Comparison of ENCODE assay signal across 22 cellular contexts in genomic region chr1:231188072-231188471, GRCh38. TPM values are rescaled to one million over a fixed set of nuclear protein-coding genes. Genes with fewer than 3 reads are reported as not detected.
A peak's percentile ranks its signal among the peaks of the same experiment; 100 is the strongest.
DNase-seq lines count a peak whose midpoint lies in the region; TF ChIP-seq lines count a peak whose summit lies in the region.
"Had no signal": no experiment of that assay in that cellular context is flagged by ENCODE, and none has a peak within 500 bp of the region (broad histone marks: within the 10 kb centered on the region; RNA-seq: fewer than 3 reads in every experiment).

No MANE protein-coding gene starts in this region.

- intact Hi-C loops in dorsolateral prefrontal cortex (cut with DNase I) = loop anchor here in 1 of 2 donors (2.0 kb wide), 1 partner anchor 65 kb away; no protein-coding TSS in a partner anchor
- intact Hi-C loops in Caco-2 (cut with micrococcal nuclease; ENCODE audit: unreplicated experiment) = no loop called here

- H3K4me3 ChIP-seq in dorsolateral prefrontal cortex (peak overlapping the region in 34 of 59 donors; percentile 4 to 54 (median 33)), mesendoderm (ENCODE audit: low read length) (no peak overlapping the region), Caco-2 (ENCODE audit: low read depth, low read length) (no peak overlapping the region)
- H3K4me3 ChIP-seq: MG63 had no signal

- peaks cover 9% of the 10 kb centered on the region for H3K9me3 ChIP-seq in Caco-2
- H3K9me3 ChIP-seq: MG63 had no signal

- TF ChIP-seq CTCF in dorsolateral prefrontal cortex (IDR thresholded peaks at IDR 0.05 in 54 of 56, conservative IDR thresholded peaks at IDR 0.05 in 2 of 56; ENCODE audit: low read depth in 1 of 56, partially characterized antibody in 56 of 56) (no peak), Caco-2 (IDR thresholded peaks at IDR 0.05; ENCODE audit: insufficient read depth in 1 of 2, low read depth in 1 of 2, low read length in 1 of 2, severe bottlenecking in 1 of 2, unreplicated experiment in 1 of 2) (no peak), progenitor cell of endocrine pancreas (IDR thresholded peaks at IDR 0.05; ENCODE audit: unreplicated experiment) (no peak)

- peak; percentile 26 for DNase-seq in NCI-H146 treated with DMSO at 0.1 percent for 48 hours (lab: John Stamatoyannopoulos, UW; ENCODE audit: unreplicated experiment)
- peak in 2 of 10 donors; percentile 19 to 55 for DNase-seq in dorsolateral prefrontal cortex
- peak; percentile 14 for DNase-seq in mesendoderm
- peak; percentile 86 for DNase-seq in retina
- DNase-seq in Caco-2 = no peak
- DNase-seq in progenitor cell of endocrine pancreas (ENCODE audit: low spot score, unreplicated experiment) = no peak
- DNase-seq in EL = no peak
- DNase-seq in foreskin melanocyte = no peak
- DNase-seq: DMS79 treated with DMSO at 0.1 percent for 48 hours, HCEC 1CT, Kasumi-1, MG63, NCI-H1048, NCI-H1436 treated with DMSO at 0.1 percent for 48 hours, NCI-H2081, NCI-H2171 treated with DMSO at 0.1 percent for 48 hours, NCI-H446 treated with DMSO at 0.1 percent for 48 hours, NCI-H774, OCI-M1, Right ventricle myocardium superior had no signal

- H3K27ac ChIP-seq in dorsolateral prefrontal cortex (peak overlapping the region; percentile 15 to 92 (median 83)), mesendoderm (ENCODE audit: low read depth, low read length) (no peak overlapping the region)
- H3K27ac ChIP-seq: C4-2B had no signal

- H3K9me3 Mint-ChIP-seq in Caco-2 (ENCODE audit: unreplicated experiment) (peaks cover 2% of the 10 kb centered on the region), progenitor cell of endocrine pancreas (ENCODE audit: low read depth) (peaks cover 4% of the 10 kb centered on the region)

- no peak overlapping the region for H4K5ac ChIP-seq in mesendoderm (ENCODE audit: low read length)

- CTCF ChIA-PET in Caco-2 (lab: Charles Lee) = no interaction called here

- WGBS in mesendoderm (ENCODE audit: extremely low coverage, insufficient coverage, low lambda C conversion rate) = no CpG with 5 or more reads among the region's 3 CpGs

- H3K79me1 ChIP-seq in mesendoderm (ENCODE audit: low read length) = no peaks in the 10 kb centered on the region

- no peak overlapping the region for H4K8ac ChIP-seq in mesendoderm (ENCODE audit: low read depth, low read length)

- H3K36me3 ChIP-seq in mesendoderm (ENCODE audit: control insufficient read depth, insufficient read depth, low read length) (no peaks in the 10 kb centered on the region), Caco-2 (ENCODE audit: control insufficient read depth, insufficient read depth, low read length) (no peaks in the 10 kb centered on the region)
- H3K36me3 ChIP-seq: MG63 had no signal

- H3K4me2 ChIP-seq in mesendoderm (ENCODE audit: low read length) = no peak overlapping the region

- no peak overlapping the region for H2BK120ac ChIP-seq in mesendoderm (ENCODE audit: low read depth, low read length)

- H3K36me3 Mint-ChIP-seq in Caco-2 (ENCODE audit: insufficient read depth, unreplicated experiment) = no peaks in the 10 kb centered on the region
- H3K36me3 Mint-ChIP-seq in progenitor cell of endocrine pancreas (ENCODE audit: insufficient read depth) = no peaks in the 10 kb centered on the region

- H3K4ac ChIP-seq in mesendoderm (ENCODE audit: low read depth, low read length) = no peak overlapping the region

- H3K56ac ChIP-seq in mesendoderm (ENCODE audit: low read length) = no peak overlapping the region

- no TSS peak for BruUV-seq in Caco-2 (replicated peaks; lab: Mats Ljungman, UMichigan)

- H3K79me2 ChIP-seq in mesendoderm (ENCODE audit: control insufficient read depth, insufficient read depth, low read length) = no peaks in the 10 kb centered on the region

- no peak overlapping the region for H3K18ac ChIP-seq in mesendoderm (ENCODE audit: low read length)

- no peaks in the 10 kb centered on the region for H3K27me3 Mint-ChIP-seq in Caco-2 (ENCODE audit: insufficient read depth, unreplicated experiment)
- peaks cover 40% of the 10 kb centered on the region for H3K27me3 Mint-ChIP-seq in progenitor cell of endocrine pancreas

- H3K4me1 ChIP-seq in mesendoderm (ENCODE audit: control insufficient read depth, low read depth, low read length) = peaks cover 10% of the 10 kb centered on the region
- peaks cover 10% of the 10 kb centered on the region; the same call in 1 of the 2 replicates for H3K4me1 ChIP-seq in Caco-2

- H3K27me3 ChIP-seq in dorsolateral prefrontal cortex (peaks cover 0 to 4% (median 0%) of the 10 kb centered on the region in 45 donors), mesendoderm (ENCODE audit: insufficient read depth, low read length, poor library complexity) (no peaks in the 10 kb centered on the region), Caco-2 (replicated peaks; ENCODE audit: control insufficient read depth, insufficient read depth, low read length) (no peaks in the 10 kb centered on the region; the same call in 1 of the 2 replicates)

- no peak overlapping the region for H3K4me3 Mint-ChIP-seq in Caco-2 (ENCODE audit: unreplicated experiment)
- H3K4me3 Mint-ChIP-seq in progenitor cell of endocrine pancreas (ENCODE audit: low read depth) = no peak overlapping the region

- no peak overlapping the region for H3K27ac Mint-ChIP-seq in Caco-2 (ENCODE audit: unreplicated experiment)
- H3K27ac Mint-ChIP-seq in progenitor cell of endocrine pancreas = no peak overlapping the region

- H2AK5ac ChIP-seq in mesendoderm (ENCODE audit: low read length) = peak overlapping the region; percentile 88

- H2BK5ac ChIP-seq in mesendoderm (ENCODE audit: low read length) = no peak overlapping the region

- no peak overlapping the region for H3K9ac ChIP-seq in mesendoderm (ENCODE audit: low read length)

- H3K23ac ChIP-seq in mesendoderm (ENCODE audit: low read length) = peak overlapping the region; percentile 87

- H3K4me1 Mint-ChIP-seq in Caco-2 (ENCODE audit: low read depth, unreplicated experiment) (peaks cover under 1% of the 10 kb centered on the region), progenitor cell of endocrine pancreas (ENCODE audit: low read depth) (no peaks in the 10 kb centered on the region)

- H2BK15ac ChIP-seq in mesendoderm (replicated peaks; ENCODE audit: low read depth) = no peak overlapping the region

- POLR2A ChIA-PET in Caco-2 (lab: Charles Lee) = no interaction called here

RNA-seq across cellular contexts. Expression of gene TRIM67, which starts 26.2 kb away (rescaled TPM):
- total RNA-seq in dorsolateral prefrontal cortex (1 to 10 TPM in 115 of 120 experiments, under 1 TPM in 5; 0.78 to 3.4 (median 1.8) TPM), Caco-2 (2022) (0.54 and 0.58 TPM in 2 replicates), progenitor cell of endocrine pancreas (0.05 and 0.09 TPM in 2 replicates)
- polyA plus RNA-seq in mesendoderm (2013, experiment 1 of 2) = under 0.01 TPM
- polyA plus RNA-seq in mesendoderm (2013, experiment 2 of 2) = not detected
- total RNA-seq: G401 had no signal

RNA-seq across cellular contexts. Expression of gene GNPAT, which starts 52.9 kb away (rescaled TPM):
- total RNA-seq in dorsolateral prefrontal cortex (10 to 100 TPM; 23.2 to 39.6 (median 30.0) TPM), Caco-2 (2022) (64.4 and 72.8 TPM in 2 replicates), progenitor cell of endocrine pancreas (69.9 and 70.2 TPM in 2 replicates)
- 38.1 TPM for polyA plus RNA-seq in mesendoderm (2013, experiment 1 of 2)
- polyA plus RNA-seq in mesendoderm (2013, experiment 2 of 2) = 37.3 TPM

Comparison
In these comparisons a context has a peak if more than half of its experiments do, and no peak if none do; other contexts are left out.
1. DNase-seq: peak in NCI-H146 treated with DMSO at 0.1 percent for 48 hours (single experiment), mesendoderm (single experiment) and retina (single experiment); none in Caco-2 (0 of 2), progenitor cell of endocrine pancreas (single experiment), EL (single experiment) and foreskin melanocyte (single experiment).
2. H3K4me3 ChIP-seq: peak in dorsolateral prefrontal cortex (34 of 59); none in mesendoderm (single experiment) and Caco-2 (single experiment).